In genomic region chr5:128905225-128906110, GRCh38 we compare ENCODE assay signal across 1 cellular context.
TF ChIP-seq lines count a peak whose summit lies in the region.

No MANE protein-coding gene starts in this region.

TF ChIP-seq in HEK293, 187 proteins besides CTCF, POLR2A, EP300 and RAD21 (continued from another document):
- TF ChIP-seq REST (tag by site-specific recombination; IDR thresholded peaks at IDR 0.05) (no peak), ZEB2 (tag by site-specific recombination; IDR thresholded peaks at IDR 0.05) (no peak), KLF10 (tag by site-specific recombination; IDR thresholded peaks at IDR 0.05) (0 out of 2 replicates have a peak, but pooled peaks have one; percentile 16), ZBTB49 (tag by site-specific recombination; IDR thresholded peaks at IDR 0.05; ENCODE audit: low read depth) (no peak), ZNF776 (tag by site-specific recombination; IDR thresholded peaks at IDR 0.05; ENCODE audit: borderline replicate concordance) (no peak), ZNF157 (tag by site-specific recombination; IDR thresholded peaks at IDR 0.05) (no peak), ZNF747 (tag by site-specific recombination; IDR thresholded peaks at IDR 0.05) (no peak), OVOL3 (tag by site-specific recombination; IDR thresholded peaks at IDR 0.05) (no peak), ZBTB10 (tag by site-specific recombination; IDR thresholded peaks at IDR 0.05) (no peak), ZNF214 (tag by site-specific recombination; IDR thresholded peaks at IDR 0.05; ENCODE audit: borderline replicate concordance) (no peak), ZNF629 (tag by site-specific recombination; IDR thresholded peaks at IDR 0.05) (no peak)
